16 cellular contexts compared by ENCODE assay signal in the genomic region with DNA sequence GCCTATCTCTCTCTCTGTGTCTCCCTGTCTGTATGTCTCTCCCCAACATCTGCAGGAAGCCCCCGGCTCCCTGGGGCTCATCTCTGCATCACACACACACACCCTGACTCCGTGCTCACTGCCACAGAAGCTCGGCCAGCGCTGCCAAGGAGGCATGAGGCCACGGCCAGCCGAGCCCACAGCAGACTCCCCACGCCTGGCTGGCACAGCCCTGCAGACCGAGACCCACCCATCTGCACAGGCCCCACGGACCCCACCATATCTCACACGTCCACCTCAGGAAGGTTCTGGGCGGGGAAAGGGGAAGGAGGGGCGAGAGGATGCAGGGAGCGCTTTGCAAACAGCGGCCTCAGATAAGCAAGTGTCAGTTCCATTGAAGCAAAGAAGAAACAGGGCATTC. TPM values are rescaled to one million over a fixed set of nuclear protein-coding genes. Genes with fewer than 3 reads are reported as not detected.
DNase-seq lines count a peak whose midpoint lies in the region; ATAC-seq and TF ChIP-seq lines count a peak whose summit lies in the region.
"Had no signal": no experiment of that assay in that cellular context is flagged by ENCODE, and none has a peak within 500 bp of the region (broad histone marks: within the 10 kb centered on the region; RNA-seq: fewer than 3 reads in every experiment).

No MANE protein-coding gene starts in this region.

- H3K4me3 Mint-ChIP-seq in glutamatergic neuron (ENCODE audit: unreplicated experiment), result peak overlapping the region; percentile 1

- H3K9me3 Mint-ChIP-seq in glutamatergic neuron (ENCODE audit: unreplicated experiment), result peaks cover 18% of the 10 kb centered on the region

- H3K36me3 Mint-ChIP-seq in glutamatergic neuron (ENCODE audit: unreplicated experiment), result peaks cover 37% of the 10 kb centered on the region

- no peak overlapping the region for H2AFZ ChIP-seq in mammary epithelial cell (ENCODE audit: low read depth, low read length)

- WGBS in mammary epithelial cell (ENCODE audit: low coverage, missing lambda C conversion rate), result 92% methylated on average over 6 of the region's 14 CpGs

- no TSS peak for BruUV-seq in mammary epithelial cell (replicated peaks; lab: Mats Ljungman, UMichigan)

- H3K27ac Mint-ChIP-seq in glutamatergic neuron (ENCODE audit: unreplicated experiment), result no peak overlapping the region

- no peaks in the 10 kb centered on the region for H3K4me1 ChIP-seq in mammary epithelial cell (ENCODE audit: insufficient read depth, low read length)
- H3K4me1 ChIP-seq: body of pancreas, gastrocnemius medialis had no signal

- CTCF ChIA-PET in mammary epithelial cell (lab: Charles Lee; ENCODE audit: low non-redundant PET), result no interaction called here

- no peak overlapping the region for H3K27ac ChIP-seq in mammary epithelial cell (ENCODE audit: insufficient read depth, low read depth, low read length)
- H3K27ac ChIP-seq: body of pancreas, gastrocnemius medialis had no signal

- H3K4me3 ChIP-seq in H7 (ENCODE audit: insufficient read depth, low read depth, low read length) (no peak overlapping the region), mammary epithelial cell (replicated peaks in 1 of 3; ENCODE audit: insufficient read depth in 1 of 3, low read depth in 2 of 3, low read length in 3 of 3) (no peak overlapping the region)
- H3K4me3 ChIP-seq: body of pancreas, gastrocnemius medialis had no signal

- no peaks in the 10 kb centered on the region for H4K20me1 ChIP-seq in mammary epithelial cell (ENCODE audit: insufficient read depth, low read length)

- dilution Hi-C loops in mammary epithelial cell (cut with HindIII; ENCODE audit: low sequenced_read_pairs), result no loop called here

- H3K27me3 Mint-ChIP-seq in glutamatergic neuron (ENCODE audit: unreplicated experiment), result peaks cover 13% of the 10 kb centered on the region

- H3K79me2 ChIP-seq in mammary epithelial cell (ENCODE audit: insufficient read depth, low read length), result no peaks in the 10 kb centered on the region

- peaks cover 7% of the 10 kb centered on the region for H3K9me3 ChIP-seq in mammary epithelial cell (replicated peaks; ENCODE audit: insufficient read depth, low read length)
- H3K9me3 ChIP-seq: body of pancreas, gastrocnemius medialis had no signal

- ATAC-seq in GM19023 (IDR thresholded peaks at IDR 0.05; ENCODE audit: unreplicated experiment), result no peak
- ATAC-seq: body of pancreas, gastrocnemius medialis had no signal

- in situ Hi-C loops in mammary epithelial cell (cut with MboI; ENCODE audit: low sequenced_read_pairs in 2 of 2), result no loop called here

- H3K27me3 ChIP-seq in H7 (ENCODE audit: control insufficient read depth, insufficient read depth, low read length) (no peaks in the 10 kb centered on the region), mammary epithelial cell (ENCODE audit: insufficient read depth, low read length) (no peaks in the 10 kb centered on the region)
- H3K27me3 ChIP-seq: body of pancreas, gastrocnemius medialis had no signal

- peaks cover 56% of the 10 kb centered on the region for H3K36me3 ChIP-seq in H7 (replicated peaks; ENCODE audit: control insufficient read depth, insufficient read depth, low read length)
- H3K36me3 ChIP-seq in mammary epithelial cell (ENCODE audit: insufficient read depth, low read length), result no peaks in the 10 kb centered on the region

- DNase-seq in activated CD4-positive, alpha-beta T cell treated with anti-CD3 and anti-CD28 coated beads for 48 hours, result peak; percentile 2
- DNase-seq in activated CD4-positive, alpha-beta T cell treated with anti-CD3 and anti-CD28 coated beads for 1 hour, result no peak
- DNase-seq in H7 (peak; percentile 33), glutamatergic neuron (no peak), pons (ENCODE audit: low spot score) (peak; percentile 30), mammary epithelial cell (no peak)
- DNase-seq in stimulated activated CD4-positive, alpha-beta T cell treated with anti-CD3 and anti-CD28 coated beads, Interleukin-2, amount 100 ng/mL, for 24 hours, result no peak
- DNase-seq: activated CD8-positive, alpha-beta memory T cell treated with anti-CD3 and anti-CD28 coated beads, Interleukin-2, amount 50 U/mL, for 48 hours; effector memory CD4-positive, alpha-beta T cell; gastrocnemius medialis; Karpas-422; NCI-H1694 treated with DMSO at 0.1 percent for 48 hours; NCI-H526; SHP77 had no signal

- H3K4me2 ChIP-seq in mammary epithelial cell (ENCODE audit: insufficient read depth, low read depth, low read length), result no peak overlapping the region

- H3K9ac ChIP-seq in mammary epithelial cell (ENCODE audit: insufficient read depth, low read length), result no peak overlapping the region

- no peaks in the 10 kb centered on the region for H3K4me1 Mint-ChIP-seq in glutamatergic neuron (ENCODE audit: low read depth, unreplicated experiment)

- TF ChIP-seq CTCF in glutamatergic neuron (IDR thresholded peaks at IDR 0.05; ENCODE audit: partially characterized antibody, unreplicated experiment) (no peak), mammary epithelial cell (conservative IDR thresholded peaks at IDR 0.05 in 1 of 2, IDR thresholded peaks at IDR 0.05 in 1 of 2; ENCODE audit: extremely low read depth in 1 of 2, insufficient read depth in 1 of 2, low read depth in 1 of 2, low read length in 2 of 2) (no peak)

- intact Hi-C loops in mammary epithelial cell (cut with micrococcal nuclease), result no loop called here

RNA-seq across cellular contexts. Expression of a gene that starts 28.5 kb away (rescaled TPM):
- total RNA-seq in H7 (2014; rRNA removed; shearing (Covaris generic)), result 496 and 508 TPM in 2 replicates
- total RNA-seq in glutamatergic neuron (ENCODE audit: unreplicated experiment), result 411 TPM
- total RNA-seq in mammary epithelial cell, result 100 to 1,000 TPM; 215 to 270 TPM
- 386 TPM for polyA plus RNA-seq in mammary epithelial cell
- polyA minus RNA-seq in mammary epithelial cell, result 83.2 TPM

RNA-seq across cellular contexts. Expression of a gene that starts 32.3 kb away (rescaled TPM):
- total RNA-seq in H7 (2014; rRNA removed; shearing (Covaris generic)), result 36.5 and 37.0 TPM in 2 replicates
- total RNA-seq in glutamatergic neuron (ENCODE audit: unreplicated experiment) (45.5 TPM), mammary epithelial cell (10 to 100 TPM in 1 of 2 donors, 1 to 10 TPM in 1; 9.1 to 13.7 TPM)
- 10.9 TPM for polyA plus RNA-seq in mammary epithelial cell
- polyA minus RNA-seq in mammary epithelial cell, result 9.4 TPM

Comparison
In these comparisons a context has a peak if more than half of its experiments do, and no peak if none do; other contexts are left out.
1. DNase-seq: peak in activated CD4-positive, alpha-beta T cell treated with anti-CD3 and anti-CD28 coated beads for 48 hours (single experiment), H7 (single experiment) and pons (single experiment); none in activated CD4-positive, alpha-beta T cell treated with anti-CD3 and anti-CD28 coated beads for 1 hour (single experiment), glutamatergic neuron (single experiment), stimulated activated CD4-positive, alpha-beta T cell treated with anti-CD3 and anti-CD28 coated beads, Interleukin-2, amount 100 ng/mL, for 24 hours (0 of 2) and mammary epithelial cell (single experiment).